ENCODE assay signal across 8 cellular contexts in the genomic region with DNA sequence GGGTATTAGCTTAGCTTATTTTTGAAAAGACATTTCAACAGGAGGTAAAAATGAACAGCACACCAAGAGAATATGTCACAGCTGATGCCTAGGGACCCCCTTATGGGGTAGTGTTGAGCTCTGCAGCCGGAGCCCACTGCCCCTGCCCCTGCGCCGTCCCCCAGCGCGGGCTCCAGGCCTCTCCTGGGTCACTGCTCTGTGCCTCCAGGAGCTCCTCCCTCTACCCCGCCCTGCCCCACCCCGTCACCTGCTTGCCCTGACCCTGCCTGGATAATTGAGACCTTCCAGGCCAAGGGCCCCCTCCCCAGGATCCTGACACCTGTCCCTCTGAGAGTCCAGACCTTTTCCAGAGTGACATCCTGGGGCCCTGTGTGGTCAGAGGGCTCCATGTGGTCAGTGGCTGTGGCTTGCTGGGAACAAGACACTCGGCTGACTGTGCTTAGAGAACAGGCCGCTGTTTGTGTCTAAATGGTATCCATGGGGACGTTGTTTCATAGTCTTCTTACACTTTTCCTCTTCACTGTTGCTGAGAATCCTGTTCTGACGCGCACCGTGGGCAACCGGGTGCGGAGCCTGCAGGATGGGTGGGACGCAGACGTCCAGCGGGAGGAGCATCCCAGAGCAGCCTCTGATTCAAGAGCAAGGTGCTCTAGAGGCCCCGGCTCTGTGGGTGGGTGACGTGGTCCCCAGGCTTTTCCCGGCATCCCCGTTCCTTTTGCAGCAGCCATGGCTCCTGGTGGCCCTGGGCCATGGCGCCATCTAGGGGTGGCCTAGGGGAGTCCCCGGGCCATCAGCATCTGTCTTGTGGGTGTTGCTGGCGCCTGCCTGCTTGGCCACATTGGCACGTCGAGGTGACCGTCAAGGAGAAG. TPM values are rescaled to one million over a fixed set of nuclear protein-coding genes. Genes with fewer than 3 reads are reported as not detected.
A peak's percentile ranks its signal among the peaks of the same experiment; 100 is the strongest.
DNase-seq lines count a peak whose midpoint lies in the region; ATAC-seq and TF ChIP-seq lines count a peak whose summit lies in the region.

No MANE protein-coding gene starts in this region.

- CTCF ChIA-PET in PC-3 (lab: Charles Lee), result no interaction called here

- peaks cover 15% of the 10 kb centered on the region; the same call in 1 of the 2 replicates for H4K20me1 ChIP-seq in DND-41 (ENCODE audit: insufficient read depth, low read length)
- H4K20me1 ChIP-seq in PC-3 (ENCODE audit: low read length), result no peaks in the 10 kb centered on the region
- H4K20me1 ChIP-seq in hepatocyte (ENCODE audit: insufficient read depth, poor library complexity, severe bottlenecking), result peaks cover 11% of the 10 kb centered on the region

- intact Hi-C loops in PC-3 (cut with micrococcal nuclease), result no loop called here

- H3K27ac ChIP-seq in DND-41 (ENCODE audit: low read length) (no peak overlapping the region), PC-3 (ENCODE audit: low read length) (no peak overlapping the region), hepatocyte (no peak overlapping the region)

- DNase-seq in DND-41 (peak; percentile 40), PC-3 (no peak), adipocyte (ENCODE audit: low read depth) (peak; percentile 50), hepatocyte (ENCODE audit: low spot score) (peak; percentile 64), NCI-H187 treated with DMSO at 0.1 percent for 48 hours (lab: John Stamatoyannopoulos, UW) (no peak)
- DNase-seq in stimulated activated CD4-positive, alpha-beta T cell treated with anti-CD3 and anti-CD28 coated beads, Interleukin-15, amount 100 ng/mL, for 48 hours (ENCODE audit: low read depth in 2 of 2), result peak; percentile 41 to 54

- H3K27me3 ChIP-seq in DND-41 (ENCODE audit: insufficient read depth, low read length, poor library complexity) (no peaks in the 10 kb centered on the region), PC-3 (ENCODE audit: low read length) (no peaks in the 10 kb centered on the region), adipocyte (replicated peaks; ENCODE audit: control insufficient read depth, insufficient read depth, low read length) (no peaks in the 10 kb centered on the region), hepatocyte (no peaks in the 10 kb centered on the region)

- H3K9me3 ChIP-seq in DND-41 (ENCODE audit: insufficient read depth, low read length, severe bottlenecking) (no peaks in the 10 kb centered on the region), PC-3 (ENCODE audit: low read length) (no peaks in the 10 kb centered on the region), adipocyte (ENCODE audit: control insufficient read depth, low read length) (no peaks in the 10 kb centered on the region), hepatocyte (ENCODE audit: low read depth) (no peaks in the 10 kb centered on the region)

- H3K4me2 ChIP-seq in DND-41 (ENCODE audit: insufficient read depth, low read length), result no peak overlapping the region
- no peak overlapping the region for H3K4me2 ChIP-seq in PC-3 (ENCODE audit: low read length)
- H3K4me2 ChIP-seq in hepatocyte, result no peak overlapping the region

- ATAC-seq in DND-41 (ENCODE audit: insufficient read depth, low read depth) (peak; percentile 72), PC-3 (peak; percentile 24; the same call in 1 of the 2 replicates), HG03378 (IDR thresholded peaks at IDR 0.05; ENCODE audit: unreplicated experiment) (no peak), HG03442 (IDR thresholded peaks at IDR 0.05; ENCODE audit: unreplicated experiment) (no peak)

- no peaks in the 10 kb centered on the region for H3F3A ChIP-seq in PC-3 (ENCODE audit: low read length, unreplicated experiment)

- POLR2A ChIA-PET in PC-3 (lab: Charles Lee; ENCODE audit: unreplicated experiment), result no interaction called here

- no peaks in the 10 kb centered on the region; the same call in 1 of the 2 replicates for H3K36me3 ChIP-seq in DND-41 (ENCODE audit: insufficient read depth, low read length)
- H3K36me3 ChIP-seq in PC-3 (ENCODE audit: low read depth, low read length), result no peaks in the 10 kb centered on the region
- no peaks in the 10 kb centered on the region for H3K36me3 ChIP-seq in adipocyte (ENCODE audit: control insufficient read depth, insufficient read depth, low read length, severe bottlenecking)
- no peaks in the 10 kb centered on the region for H3K36me3 ChIP-seq in hepatocyte (replicated peaks; ENCODE audit: insufficient read depth, low read depth)

- no TSS peak for BruUV-seq in PC-3 (replicated peaks; lab: Mats Ljungman, UMichigan)

- H2AFZ ChIP-seq in DND-41 (ENCODE audit: low read depth, low read length) (no peak overlapping the region), PC-3 (ENCODE audit: low read length) (no peak overlapping the region), hepatocyte (no peak overlapping the region)

- no peak overlapping the region for H3K9ac ChIP-seq in DND-41 (ENCODE audit: low read depth, low read length)
- no peak overlapping the region for H3K9ac ChIP-seq in PC-3 (ENCODE audit: low read length)
- no peak overlapping the region for H3K9ac ChIP-seq in adipocyte (ENCODE audit: low read length)

- H3K79me2 ChIP-seq in DND-41 (ENCODE audit: insufficient read depth, low read length) (peaks cover 27% of the 10 kb centered on the region), PC-3 (ENCODE audit: low read length) (0 out of 2 replicates have a peak, but pooled peaks cover under 1% of the 10 kb centered on the region), hepatocyte (peaks cover 61% of the 10 kb centered on the region)

- TF ChIP-seq CTCF in DND-41 (IDR thresholded peaks at IDR 0.05; ENCODE audit: borderline replicate concordance, extremely low read depth, low read length, poor library complexity, severe bottlenecking) (peak; percentile 71), PC-3 (conservative IDR thresholded peaks at IDR 0.05; ENCODE audit: low read depth, low read length) (peak; percentile 57), hepatocyte (IDR thresholded peaks at IDR 0.05; ENCODE audit: poor library complexity) (peak; percentile 49)

- H3K4me1 ChIP-seq in DND-41 (ENCODE audit: insufficient read depth, low read length), result no peaks in the 10 kb centered on the region
- no peaks in the 10 kb centered on the region for H3K4me1 ChIP-seq in PC-3 (ENCODE audit: insufficient read depth, low read length)
- H3K4me1 ChIP-seq in adipocyte (ENCODE audit: control insufficient read depth, insufficient read depth, low read length), result no peaks in the 10 kb centered on the region
- H3K4me1 ChIP-seq in hepatocyte (ENCODE audit: insufficient read depth), result no peaks in the 10 kb centered on the region

- no peaks in the 10 kb centered on the region for H3K9me2 ChIP-seq in PC-3 (replicated peaks; ENCODE audit: low read length)
- no peaks in the 10 kb centered on the region for H3K9me2 ChIP-seq in hepatocyte (replicated peaks; ENCODE audit: insufficient read depth)

- WGBS in hepatocyte (ENCODE audit: low lambda C conversion rate, missing lambda C conversion rate), result 79% methylated on average over 23 of the region's 28 CpGs

- no peak overlapping the region for H3K4me3 ChIP-seq in DND-41 (ENCODE audit: low read depth in 1 of 2, low read length in 2 of 2)
- no peak overlapping the region for H3K4me3 ChIP-seq in PC-3 (ENCODE audit: low read length)
- H3K4me3 ChIP-seq in adipocyte (ENCODE audit: low read length), result no peak overlapping the region
- no peak overlapping the region for H3K4me3 ChIP-seq in hepatocyte

RNA-seq across cellular contexts. Expression of gene WFIKKN1, which starts 20.0 kb away (rescaled TPM):
- total RNA-seq in PC-3 (2014; rRNA removed) (0.11 and 0.40 TPM in 2 replicates), hepatocyte (0.24 and 0.43 TPM in 2 replicates)
- polyA plus RNA-seq in hepatocyte, result 0.88 and 2.1 TPM in 2 replicates

RNA-seq across cellular contexts. Expression of gene RAB40C, which starts 20.9 kb away (rescaled TPM):
- 19.5 and 27.0 TPM in 2 replicates for total RNA-seq in PC-3 (2014; rRNA removed)
- total RNA-seq in hepatocyte, result 28.4 and 30.2 TPM in 2 replicates
- polyA plus RNA-seq in hepatocyte, result 30.8 and 32.7 TPM in 2 replicates

RNA-seq across cellular contexts. Expression of gene METTL26, which starts 25.4 kb away (rescaled TPM):
- 179 and 207 TPM in 2 replicates for total RNA-seq in PC-3 (2014; rRNA removed)
- total RNA-seq in hepatocyte, result 75.4 and 77.9 TPM in 2 replicates
- 151 and 155 TPM in 2 replicates for polyA plus RNA-seq in hepatocyte

RNA-seq across cellular contexts. Expression of gene MCRIP2, which starts 30.9 kb away (rescaled TPM):
- total RNA-seq in PC-3 (2014; rRNA removed) (83.5 and 84.6 TPM in 2 replicates), hepatocyte (43.0 and 61.4 TPM in 2 replicates)
- polyA plus RNA-seq in hepatocyte, result 95.2 and 100 TPM in 2 replicates

RNA-seq across cellular contexts. Expression of gene WDR90, which starts 38.4 kb away (rescaled TPM):
- total RNA-seq in PC-3 (2014; rRNA removed) (44.4 and 72.4 TPM in 2 replicates), hepatocyte (6.4 and 14.4 TPM in 2 replicates)
- 25.1 and 30.3 TPM in 2 replicates for polyA plus RNA-seq in hepatocyte

Comparison
In these comparisons a context has a peak if more than half of its experiments do, and no peak if none do; other contexts are left out.
1. ATAC-seq: peak in DND-41 (single experiment) and PC-3 (single experiment); none in HG03378 (single experiment) and HG03442 (single experiment).
2. DNase-seq: peak in DND-41 (single experiment), adipocyte (single experiment), hepatocyte (single experiment) and stimulated activated CD4-positive, alpha-beta T cell treated with anti-CD3 and anti-CD28 coated beads, Interleukin-15, amount 100 ng/mL, for 48 hours (2 of 2); none in PC-3 (single experiment) and NCI-H187 treated with DMSO at 0.1 percent for 48 hours (single experiment).
3. Peak in every context shown above with its lines, with median percentiles within 50 percentile points of each other: CTCF ChIP-seq.